9 cellular contexts compared by ENCODE assay signal in genomic region chr1:171780583-171781166, GRCh38. TPM values are rescaled to one million over a fixed set of nuclear protein-coding genes. Genes with fewer than 3 reads are reported as not detected.
DNase-seq lines count a peak whose midpoint lies in the region; ATAC-seq, FAIRE-seq and TF ChIP-seq lines count a peak whose summit lies in the region.
"Had no signal": no experiment of that assay in that cellular context is flagged by ENCODE, and none has a peak within 500 bp of the region (broad histone marks: within the 10 kb centered on the region; RNA-seq: fewer than 3 reads in every experiment).

No MANE protein-coding gene starts in this region.

- H3K27ac Mint-ChIP-seq in chondrocyte (ENCODE audit: unreplicated experiment) (peak overlapping the region; percentile 93), naive B cell (peak overlapping the region; percentile 20 to 99 (median 98))

- peak overlapping the region; percentile 73 to 93 (median 83) for H3K4me2 ChIP-seq in BLaER1 treated with 17β-estradiol and CSF1 and Interleukin-3, amounts not matched to agents 10 nM and 100 nM

- peak overlapping the region; percentile 91 for H3K4me3 Mint-ChIP-seq in chondrocyte (ENCODE audit: unreplicated experiment)
- peak overlapping the region; percentile 91 to 99 (median 98) for H3K4me3 Mint-ChIP-seq in naive B cell

- DNase-seq in MG63 (no peak), chondrocyte (ENCODE audit: low spot score) (no peak), naive B cell (no peak), urothelium cell line (ENCODE audit: low spot score) (no peak), NCI-H345 treated with DMSO at 0.1 percent for 48 hours (lab: John Stamatoyannopoulos, UW; ENCODE audit: unreplicated experiment) (no peak)

- no peak for FAIRE-seq in urothelium cell line (lab: Jason Lieb, UNC)

- H3K4me1 Mint-ChIP-seq in chondrocyte (ENCODE audit: low read depth) (peaks cover 46% of the 10 kb centered on the region), naive B cell (peaks cover 39 to 47% (median 44%) of the 10 kb centered on the region in 3 donors)

- TF ChIP-seq CTCF in chondrocyte (IDR thresholded peaks at IDR 0.05): no peak

- H3K27me3 ChIP-seq in BLaER1 treated with 17β-estradiol and CSF1 and Interleukin-3, amounts not matched to agents 10 nM and 100 nM: no peaks in the 10 kb centered on the region
- no peaks in the 10 kb centered on the region for H3K27me3 ChIP-seq in MG63

- peaks cover 20 to 30% (median 26%) of the 10 kb centered on the region in 11 experiments for H3K36me3 ChIP-seq in BLaER1 treated with 17β-estradiol and CSF1 and Interleukin-3, amounts not matched to agents 10 nM and 100 nM
- peaks cover 19% of the 10 kb centered on the region for H3K36me3 ChIP-seq in MG63

- ATAC-seq in naive B cell (ENCODE audit: low read depth in 2 of 2) (no peak), HG02678 (IDR thresholded peaks at IDR 0.05; ENCODE audit: unreplicated experiment) (no peak), HG03520 (IDR thresholded peaks at IDR 0.05; ENCODE audit: unreplicated experiment) (no peak)

- no peaks in the 10 kb centered on the region for H3K9me3 Mint-ChIP-seq in chondrocyte (ENCODE audit: low read depth)
- H3K9me3 Mint-ChIP-seq in naive B cell: peaks cover 0 to 3% (median 0%) of the 10 kb centered on the region in 7 donors

- H3K4me1 ChIP-seq in BLaER1 treated with 17β-estradiol and CSF1 and Interleukin-3, amounts not matched to agents 10 nM and 100 nM: peaks cover 37 to 45% (median 40%) of the 10 kb centered on the region in 10 experiments

- H3K9me3 ChIP-seq in BLaER1 treated with 17β-estradiol and CSF1 and Interleukin-3, amounts not matched to agents 10 nM and 100 nM (replicated peaks in 1 of 11): no peaks in the 10 kb centered on the region
- H3K9me3 ChIP-seq in MG63: no peaks in the 10 kb centered on the region
- H3K9me3 ChIP-seq: mucosa of descending colon had no signal

- H3K36me3 Mint-ChIP-seq in chondrocyte (ENCODE audit: low read depth): peaks cover 5% of the 10 kb centered on the region
- peaks cover 9 to 14% of the 10 kb centered on the region in 2 donors for H3K36me3 Mint-ChIP-seq in naive B cell

- no peaks in the 10 kb centered on the region for H3K27me3 Mint-ChIP-seq in chondrocyte (ENCODE audit: low read depth)
- H3K27me3 Mint-ChIP-seq in naive B cell: peaks cover 7 to 8% (median 7%) of the 10 kb centered on the region in 3 donors

- H3K9ac ChIP-seq in BLaER1 treated with 17β-estradiol and CSF1 and Interleukin-3, amounts not matched to agents 10 nM and 100 nM: peak overlapping the region; percentile 56 to 79 (median 71)

- peak overlapping the region; percentile 53 to 89 (median 69); a peak in 21 of 22 replicates for H3K27ac ChIP-seq in BLaER1 treated with 17β-estradiol and CSF1 and Interleukin-3, amounts not matched to agents 10 nM and 100 nM

- peaks cover 0 to 22% (median 19%) of the 10 kb centered on the region in 11 experiments; a peak in 12 of 22 replicates for H4K20me1 ChIP-seq in BLaER1 treated with 17β-estradiol and CSF1 and Interleukin-3, amounts not matched to agents 10 nM and 100 nM

- peak overlapping the region; percentile 55 to 93 (median 61) for H3K4me3 ChIP-seq in BLaER1 treated with 17β-estradiol and CSF1 and Interleukin-3, amounts not matched to agents 10 nM and 100 nM
- H3K4me3 ChIP-seq in MG63: peak overlapping the region; percentile 97

RNA-seq across cellular contexts. Expression of gene METTL13, which starts 0.8 kb away (rescaled TPM):
- total RNA-seq in MG63 (2014; rRNA removed; shearing (Covaris generic); ENCODE audit: low replicate concordance): 45.0 and 71.2 TPM in 2 replicates
- total RNA-seq in chondrocyte: 17.2 to 21.7 TPM (median 21.4 TPM) in 3 replicates
- polyA plus RNA-seq in naive B cell (ENCODE audit: low read depth in 6 of 6): 10 to 100 TPM; 21.7 to 33.3 (median 28.0) TPM

RNA-seq across cellular contexts. Expression of gene VAMP4, which starts 38.8 kb away (rescaled TPM):
- total RNA-seq in MG63 (2014; rRNA removed; shearing (Covaris generic); ENCODE audit: low replicate concordance): 8.0 and 12.1 TPM in 2 replicates
- total RNA-seq in chondrocyte: 14.8 to 17.7 TPM (median 16.7 TPM) in 3 replicates
- polyA plus RNA-seq in naive B cell (ENCODE audit: low read depth in 6 of 6): 10 to 100 TPM; 15.0 to 24.8 (median 19.4) TPM
